ENCODE assay signal across 24 cellular contexts in the genomic region with DNA sequence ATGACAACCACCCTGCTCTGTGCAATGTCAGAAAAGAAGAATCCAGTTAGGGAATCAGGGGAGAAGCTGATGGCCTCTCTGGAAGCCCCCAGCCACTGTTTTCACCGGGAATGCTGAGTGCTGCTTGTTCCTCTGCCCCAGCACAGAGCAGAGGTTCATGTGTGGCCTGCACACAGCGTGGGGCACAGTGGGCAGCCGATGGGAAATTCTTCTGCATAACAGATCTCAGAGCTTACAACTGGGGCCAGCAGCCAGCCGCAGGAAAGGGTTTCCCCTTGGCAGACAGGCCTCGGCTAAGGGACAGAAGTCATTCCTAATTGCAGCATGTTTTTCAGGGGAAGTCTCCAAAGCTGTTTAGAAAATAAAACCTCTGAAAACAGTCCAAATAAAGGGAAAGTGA. TPM values are rescaled to one million over a fixed set of nuclear protein-coding genes. Genes with fewer than 3 reads are reported as not detected.
A peak's percentile ranks its signal among the peaks of the same experiment; 100 is the strongest.
DNase-seq lines count a peak whose midpoint lies in the region; TF ChIP-seq lines count a peak whose summit lies in the region.
"Had no signal": no experiment of that assay in that cellular context is flagged by ENCODE, and none has a peak within 500 bp of the region (broad histone marks: within the 10 kb centered on the region; RNA-seq: fewer than 3 reads in every experiment).

No MANE protein-coding gene starts in this region.

- H3K9ac ChIP-seq in NT2/D1 (ENCODE audit: insufficient read length, low read depth) (no peak overlapping the region), endodermal cell (ENCODE audit: extremely low read depth, low read length, poor library complexity, severe bottlenecking) (no peak overlapping the region), mesendoderm (ENCODE audit: low read length) (peak overlapping the region; percentile 8)
- H3K9ac ChIP-seq: GM23248 had no signal

- no peak overlapping the region for H3K4ac ChIP-seq in mesendoderm (ENCODE audit: low read depth, low read length)

- TF ChIP-seq CTCF in endodermal cell (conservative IDR thresholded peaks at IDR 0.05) (no peak), Peyer's patch (IDR thresholded peaks at IDR 0.05) (no peak)

- peak overlapping the region; percentile 51 for H3K56ac ChIP-seq in mesendoderm (ENCODE audit: low read length)

- H3K18ac ChIP-seq in mesendoderm (ENCODE audit: low read length), result peak overlapping the region; percentile 8

- no peak overlapping the region for H3K4me2 ChIP-seq in mesendoderm (ENCODE audit: low read length)

- H2AK5ac ChIP-seq in mesendoderm (ENCODE audit: low read length), result no peak overlapping the region

- H3K4me3 Mint-ChIP-seq in endodermal cell, result no peak overlapping the region

- H3K4me3 ChIP-seq in NT2/D1 (ENCODE audit: insufficient read length, low read depth) (no peak overlapping the region), endodermal cell (ENCODE audit: low read length) (no peak overlapping the region), mesendoderm (ENCODE audit: low read length) (no peak overlapping the region), Peyer's patch (no peak overlapping the region)
- H3K4me3 ChIP-seq: GM23248, MG63 had no signal

- no peaks in the 10 kb centered on the region for H3K9me3 ChIP-seq in NT2/D1 (ENCODE audit: insufficient read depth, low read length)
- no peaks in the 10 kb centered on the region for H3K9me3 ChIP-seq in endodermal cell (ENCODE audit: control insufficient read depth, low read length)
- no peaks in the 10 kb centered on the region for H3K9me3 ChIP-seq in Peyer's patch
- H3K9me3 ChIP-seq: MG63 had no signal

- no peak overlapping the region for H4K8ac ChIP-seq in mesendoderm (ENCODE audit: low read depth, low read length)

- no peaks in the 10 kb centered on the region for H3K36me3 Mint-ChIP-seq in endodermal cell (ENCODE audit: low read depth)

- H3K27me3 ChIP-seq in NT2/D1 (ENCODE audit: insufficient read depth, insufficient read length) (no peaks in the 10 kb centered on the region), endodermal cell (ENCODE audit: control insufficient read depth, insufficient read depth, low read length, poor library complexity, severe bottlenecking) (peaks cover 14% of the 10 kb centered on the region), mesendoderm (ENCODE audit: insufficient read depth, low read length, poor library complexity) (no peaks in the 10 kb centered on the region), Peyer's patch (no peaks in the 10 kb centered on the region)
- H3K27me3 ChIP-seq: MG63 had no signal

- no peak for TF ChIP-seq POLR2A in Peyer's patch (IDR thresholded peaks at IDR 0.05)

- H3K27ac ChIP-seq in endodermal cell (ENCODE audit: low read depth, low read length), result no peak overlapping the region
- H3K27ac ChIP-seq in mesendoderm (ENCODE audit: low read depth, low read length), result no peak overlapping the region
- H3K27ac ChIP-seq in Peyer's patch, result no peak overlapping the region
- H3K27ac ChIP-seq: GM23248 had no signal

- H2BK120ac ChIP-seq in mesendoderm (ENCODE audit: low read depth, low read length), result no peak overlapping the region

- H2BK15ac ChIP-seq in mesendoderm (replicated peaks; ENCODE audit: low read depth), result no peak overlapping the region

- DNase-seq in NT2/D1 (ENCODE audit: low read depth, low spot score), result peak; percentile 27
- DNase-seq in endodermal cell, result peak; percentile 55
- DNase-seq in mesendoderm, result no peak
- DNase-seq in Peyer's patch, result no peak
- no peak for DNase-seq in UCSD-AML1 (lab: John Stamatoyannopoulos, UW; ENCODE audit: unreplicated experiment)
- DNase-seq in NCI-H187 (lab: John Stamatoyannopoulos, UW), result no peak
- DNase-seq in hippocampal formation (lab: John Stamatoyannopoulos, UW), result no peak
- DNase-seq: DMS153; DND-41; GM23248; HCEC 1CT; IMR-90; KG1; MG63; NCI-H1105 treated with DMSO at 0.1 percent for 48 hours; NCI-H146; NCI-H2029; NCI-H446 treated with DMSO at 0.1 percent for 48 hours; NCI-H526; NCI-H82; NK-92 treated with Interleukin-12 subunit alpha and Interleukin-12 subunit beta, amount 100 ng/mL, for 24 hours; SHP77 treated with DMSO at 0.1 percent for 48 hours had no signal

- WGBS in endodermal cell (ENCODE audit: insufficient coverage in 1 of 2, insufficient read length in 1 of 2), 2 experiments, result 41 to 50% methylated on average over 5 of the region's 5 CpGs
- WGBS in mesendoderm (ENCODE audit: extremely low coverage, insufficient coverage, low lambda C conversion rate), result no CpG with 5 or more reads among the region's 5 CpGs

- H3K4me1 Mint-ChIP-seq in endodermal cell, result no peaks in the 10 kb centered on the region

- peaks cover 4% of the 10 kb centered on the region for H3K9me3 Mint-ChIP-seq in endodermal cell

- H4K5ac ChIP-seq in mesendoderm (ENCODE audit: low read length), result no peak overlapping the region

- H3K36me3 ChIP-seq in NT2/D1 (ENCODE audit: insufficient read depth, insufficient read length, low read length) (no peaks in the 10 kb centered on the region), endodermal cell (ENCODE audit: control insufficient read depth, insufficient read depth, low read length) (no peaks in the 10 kb centered on the region), mesendoderm (ENCODE audit: control insufficient read depth, insufficient read depth, low read length) (no peaks in the 10 kb centered on the region), Peyer's patch (no peaks in the 10 kb centered on the region)
- H3K36me3 ChIP-seq: MG63 had no signal

- peak overlapping the region; percentile 0 for H3K27ac Mint-ChIP-seq in endodermal cell

- H3K4me1 ChIP-seq in NT2/D1 (ENCODE audit: insufficient read depth, insufficient read length), result no peaks in the 10 kb centered on the region
- H3K4me1 ChIP-seq in endodermal cell (ENCODE audit: control insufficient read depth, insufficient read depth, low read length), result no peaks in the 10 kb centered on the region
- H3K4me1 ChIP-seq in mesendoderm (ENCODE audit: control insufficient read depth, low read depth, low read length), result no peaks in the 10 kb centered on the region
- no peaks in the 10 kb centered on the region for H3K4me1 ChIP-seq in Peyer's patch

- H3K27me3 Mint-ChIP-seq in endodermal cell (ENCODE audit: insufficient read depth), result peaks cover 10% of the 10 kb centered on the region

- no peak overlapping the region for H3K23ac ChIP-seq in mesendoderm (ENCODE audit: low read length)

- H2BK5ac ChIP-seq in mesendoderm (ENCODE audit: low read length), result no peak overlapping the region

- no peaks in the 10 kb centered on the region for H3K79me2 ChIP-seq in mesendoderm (ENCODE audit: control insufficient read depth, insufficient read depth, low read length)

- H3K79me1 ChIP-seq in mesendoderm (ENCODE audit: low read length), result no peaks in the 10 kb centered on the region

RNA-seq across cellular contexts. Expression of a gene that starts 22.6 kb away (rescaled TPM):
- not detected for total RNA-seq in endodermal cell
- polyA plus RNA-seq in endodermal cell (2013, experiment 1 of 2), result not detected
- polyA plus RNA-seq in endodermal cell (2013, experiment 2 of 2), result not detected
- 0.01 TPM for polyA plus RNA-seq in mesendoderm (2013, experiment 1 of 2)
- polyA plus RNA-seq in mesendoderm (2013, experiment 2 of 2), result 0.03 TPM
- total RNA-seq in Peyer's patch, result not detected
- total RNA-seq: A673, GM23248, IMR-90 had no signal
- polyA plus RNA-seq: BJ, GM23248, IMR-90 had no signal

Comparison
In these comparisons a context has a peak if more than half of its experiments do, and no peak if none do; other contexts are left out.
1. DNase-seq: peak in NT2/D1 (single experiment) and endodermal cell (single experiment); none in mesendoderm (single experiment), Peyer's patch (0 of 3), UCSD-AML1 (single experiment), NCI-H187 (0 of 2) and hippocampal formation (0 of 2).